Comparison of ENCODE assay signal across 23 cellular contexts in the genomic region with DNA sequence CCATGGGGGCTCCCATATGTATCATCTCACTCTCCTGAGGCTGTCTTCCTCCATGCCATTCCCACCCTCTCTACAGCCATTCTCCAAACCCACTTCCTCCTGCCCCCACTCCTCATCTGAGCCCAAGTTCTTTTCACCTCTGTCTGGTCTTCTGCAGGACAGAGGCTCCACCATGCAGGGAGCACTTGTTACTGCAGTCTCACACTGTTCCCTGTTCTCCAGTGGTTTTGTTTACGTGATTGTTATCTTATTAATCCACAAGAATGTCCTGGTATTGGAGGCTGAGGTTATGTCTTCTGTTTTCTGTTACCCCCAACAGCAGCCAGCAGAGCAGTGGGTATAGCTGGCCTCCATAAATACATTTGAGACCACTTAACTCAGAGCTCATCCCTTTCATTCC. TPM values are rescaled to one million over a fixed set of nuclear protein-coding genes. Genes with fewer than 3 reads are reported as not detected.
A peak's percentile ranks its signal among the peaks of the same experiment; 100 is the strongest.
DNase-seq lines count a peak whose midpoint lies in the region; ATAC-seq, FAIRE-seq and TF ChIP-seq lines count a peak whose summit lies in the region.
"Had no signal": no experiment of that assay in that cellular context is flagged by ENCODE, and none has a peak within 500 bp of the region (broad histone marks: within the 10 kb centered on the region; RNA-seq: fewer than 3 reads in every experiment).

No MANE protein-coding gene starts in this region.

- H3K4me2 ChIP-seq in IMR-90 (ENCODE audit: low read depth, low read length) (no peak overlapping the region), K562 (ENCODE audit: insufficient read depth, low read length) (no peak overlapping the region), mesenchymal stem cell (ENCODE audit: low read length, poor library complexity, severe bottlenecking) (no peak overlapping the region)

- H2BK15ac ChIP-seq in IMR-90 (ENCODE audit: low read depth, low read length) = no peak overlapping the region
- no peak overlapping the region for H2BK15ac ChIP-seq in mesenchymal stem cell (ENCODE audit: low read depth, poor library complexity, severe bottlenecking)

- H3K36me3 ChIP-seq in IMR-90 (ENCODE audit: control insufficient read depth, insufficient read depth, low read length) = no peaks in the 10 kb centered on the region
- no peaks in the 10 kb centered on the region for H3K36me3 ChIP-seq in K562 (ENCODE audit: control insufficient read depth, insufficient read depth, low read length)
- H3K36me3 ChIP-seq in mesenchymal stem cell (ENCODE audit: control insufficient read depth in 1 of 2, insufficient read depth in 2 of 2, low read depth in 1 of 2, low read length in 2 of 2) = peaks cover 6 to 23% of the 10 kb centered on the region in 2 experiments
- no peaks in the 10 kb centered on the region for H3K36me3 ChIP-seq in tibial artery
- H3K36me3 ChIP-seq: cardiac muscle cell, left ventricle myocardium inferior, sigmoid colon had no signal

- H2BK5ac ChIP-seq in IMR-90 (ENCODE audit: low read depth, low read length, poor library complexity, severe bottlenecking) = no peak overlapping the region
- no peak overlapping the region for H2BK5ac ChIP-seq in mesenchymal stem cell (ENCODE audit: low read depth, low read length, poor library complexity, severe bottlenecking)

- peak; percentile 66 for ATAC-seq in IMR-90 (ENCODE audit: low read depth)
- ATAC-seq in K562 = peak; percentile 43; the same call in 2 of the 3 replicates
- ATAC-seq in GM18909 (IDR thresholded peaks at IDR 0.05; ENCODE audit: poor library complexity, unreplicated experiment) = no peak
- ATAC-seq: activated T-cell treated with anti-CD3 and anti-CD28 coated beads, Interleukin-2, amount 50 U/mL, for 72 hours; T-helper 17 cell had no signal

- no peaks in the 10 kb centered on the region for H3K79me2 ChIP-seq in K562 (ENCODE audit: control insufficient read depth, insufficient read depth, low read length)

- H2BK12ac ChIP-seq in mesenchymal stem cell (ENCODE audit: low read length in 2 of 2) = peak overlapping the region in 1 of 2 experiments; percentile 96

- BruUV-seq in IMR-90 (replicated peaks; lab: Mats Ljungman, UMichigan) (no TSS peak), K562 (replicated peaks; lab: Mats Ljungman, UMichigan) (no TSS peak)

- no peak overlapping the region for H2AFZ ChIP-seq in IMR-90 (replicated peaks; ENCODE audit: low read length, poor library complexity)
- H2AFZ ChIP-seq in K562 (ENCODE audit: low read depth, low read length) = no peak overlapping the region
- no peak overlapping the region for H2AFZ ChIP-seq in mesenchymal stem cell (ENCODE audit: low read depth, low read length)

- no peak overlapping the region for H3K56ac ChIP-seq in IMR-90 (ENCODE audit: extremely low read depth, insufficient read depth, low read length)

- dilution Hi-C loops in IMR-90 (cut with HindIII; ENCODE audit: low sequenced_read_pairs, unreplicated experiment) = no loop called here

- no peak overlapping the region for H2AK5ac ChIP-seq in IMR-90 (ENCODE audit: low read depth, low read length)
- H2AK5ac ChIP-seq in mesenchymal stem cell (ENCODE audit: low read length, severe bottlenecking) = peak overlapping the region; percentile 92

- TF ChIP-seq POLR2A in IMR-90 (IDR thresholded peaks at IDR 0.05; ENCODE audit: low read depth, low read length) = no peak
- no peak for TF ChIP-seq POLR2A in K562 (conservative IDR thresholded peaks at IDR 0.05)

- H2BK120ac ChIP-seq in IMR-90 (ENCODE audit: low read depth, low read length) (no peak overlapping the region), mesenchymal stem cell (ENCODE audit: low read depth, low read length) (no peak overlapping the region)

- H3K4me3 ChIP-seq in IMR-90 (ENCODE audit: insufficient read depth, low read depth, low read length) (no peak overlapping the region), K562 (no peak overlapping the region), mesenchymal stem cell (ENCODE audit: insufficient read depth in 1 of 2, low read depth in 1 of 2, low read length in 2 of 2) (no peak overlapping the region), tibial artery (no peak overlapping the region)
- H3K4me3 ChIP-seq: cardiac muscle cell, left ventricle myocardium inferior, sigmoid colon, thyroid gland had no signal

- H3K18ac ChIP-seq in IMR-90 (ENCODE audit: low read depth, low read length) = no peak overlapping the region
- H3K18ac ChIP-seq in mesenchymal stem cell (ENCODE audit: low read depth in 1 of 2, low read length in 2 of 2) = peak overlapping the region in 1 of 2 experiments; percentile 31

- no peak overlapping the region for H2AK9ac ChIP-seq in IMR-90 (replicated peaks; ENCODE audit: low read depth, low read length, poor library complexity)

- no peak overlapping the region for H4K5ac ChIP-seq in IMR-90 (ENCODE audit: low read depth, low read length)

- TF ChIP-seq CTCF in IMR-90 (conservative IDR thresholded peaks at IDR 0.05; ENCODE audit: low read depth, low read length) (peak; percentile 26), K562 (IDR thresholded peaks at IDR 0.05 in 2 of 3, conservative IDR thresholded peaks at IDR 0.05 in 1 of 3; ENCODE audit: insufficient read depth in 2 of 3, low read depth in 1 of 3, low read length in 3 of 3) (peak in 1 of 3 experiments; percentile 36; a peak in 2 of 6 replicates), tibial artery (IDR thresholded peaks at IDR 0.05) (no peak)

- no peak overlapping the region for H3K9ac ChIP-seq in IMR-90 (ENCODE audit: low read depth, low read length)
- H3K9ac ChIP-seq in K562 (ENCODE audit: insufficient read depth in 1 of 2, low read depth in 2 of 2, low read length in 2 of 2) = no peak overlapping the region
- no peak overlapping the region for H3K9ac ChIP-seq in mesenchymal stem cell (ENCODE audit: low read length)

- TF ChIP-seq EP300 in K562 (IDR thresholded peaks at IDR 0.05; ENCODE audit: low read length) = no peak

- H3K79me1 ChIP-seq in IMR-90 (ENCODE audit: low read depth in 1 of 2, low read length in 2 of 2) (no peaks in the 10 kb centered on the region), mesenchymal stem cell (replicated peaks; ENCODE audit: low read length, poor library complexity, severe bottlenecking) (peaks cover 3% of the 10 kb centered on the region)

- POLR2A ChIA-PET in IMR-90 (lab: Charles Lee; ENCODE audit: unreplicated experiment) = no interaction called here
- POLR2A ChIA-PET in K562 (lab: Yijun Ruan, JAX) = interaction anchor here (1.0 kb wide), 1 partner anchor 23 kb away, joined by 4 read pairs; no protein-coding TSS in a partner anchor

- H3K23ac ChIP-seq in IMR-90 (ENCODE audit: low read depth, low read length) (no peak overlapping the region), mesenchymal stem cell (ENCODE audit: low read length in 2 of 2) (no peak overlapping the region)

- in situ Hi-C loops in IMR-90 (cut with MboI; ENCODE audit: low sequenced_read_pairs) = no loop called here
- in situ Hi-C loops in K562 (cut with MboI) = no loop called here

- H4K20me1 ChIP-seq in IMR-90 (ENCODE audit: insufficient read depth, low read length) (no peaks in the 10 kb centered on the region), K562 (replicated peaks; ENCODE audit: control insufficient read depth, insufficient read depth, low read length) (no peaks in the 10 kb centered on the region)

- WGBS in IMR-90 (ENCODE audit: extremely low coverage in 2 of 2, insufficient read length in 1 of 2), 2 experiments = no CpG with 5 or more reads among the region's 1 CpG
- WGBS in K562 (ENCODE audit: insufficient coverage, low coverage, missing lambda C conversion rate) = 0% methylated on average over 1 of the region's 1 CpG
- 50% methylated on average over 1 of the region's 1 CpG for WGBS in mesenchymal stem cell

- H3K4me1 ChIP-seq in IMR-90 (ENCODE audit: control insufficient read depth, insufficient read depth, low read length) (no peaks in the 10 kb centered on the region), K562 (replicated peaks in 1 of 2; ENCODE audit: control insufficient read depth in 2 of 2, insufficient read depth in 2 of 2, low read length in 2 of 2) (peaks cover 6 to 9% of the 10 kb centered on the region in 2 experiments; a peak in 3 of 5 replicates), mesenchymal stem cell (ENCODE audit: control insufficient read depth, insufficient read depth, low read depth, low read length) (peaks cover 25% of the 10 kb centered on the region), tibial artery (no peaks in the 10 kb centered on the region)
- H3K4me1 ChIP-seq: sigmoid colon had no signal

- H3K4ac ChIP-seq in IMR-90 (ENCODE audit: low read depth, low read length) = no peak overlapping the region
- H3K4ac ChIP-seq in mesenchymal stem cell (ENCODE audit: low read depth in 1 of 2, low read length in 2 of 2) = no peak overlapping the region

- H4K8ac ChIP-seq in IMR-90 (ENCODE audit: low read depth in 2 of 2, low read length in 2 of 2) (no peak overlapping the region), mesenchymal stem cell (ENCODE audit: low read length) (no peak overlapping the region)

- H3K27me3 ChIP-seq in IMR-90 (ENCODE audit: control insufficient read depth, insufficient read depth, low read length) = peaks cover 6% of the 10 kb centered on the region
- H3K27me3 ChIP-seq in K562 (ENCODE audit: control insufficient read depth in 2 of 2, insufficient read depth in 2 of 2, low read length in 2 of 2) = 0 out of 5 replicates have a peak, but pooled peaks cover 0 to 3% of the 10 kb centered on the region in 2 experiments
- H3K27me3 ChIP-seq in mesenchymal stem cell (ENCODE audit: control insufficient read depth in 1 of 2, insufficient read depth in 1 of 2, low read length in 2 of 2) = no peaks in the 10 kb centered on the region
- no peaks in the 10 kb centered on the region for H3K27me3 ChIP-seq in tibial artery
- H3K27me3 ChIP-seq: cardiac muscle cell, sigmoid colon, thyroid gland had no signal

- intact Hi-C loops in IMR-90 (cut with micrococcal nuclease) (no loop called here), K562 (cut with micrococcal nuclease) (loop anchor here (5.0 kb wide), 1 partner anchor 90 kb away; no protein-coding TSS in a partner anchor), tibial artery (cut with DNase I; ENCODE audit: low total_unique reads) (no loop called here)

- TF ChIP-seq RAD21 in IMR-90 (IDR thresholded peaks at IDR 0.05; ENCODE audit: low read length) (no peak), K562 (CRISPR knock-in tag; conservative IDR thresholded peaks at IDR 0.05 in 1 of 2, IDR thresholded peaks at IDR 0.05 in 1 of 2) (peak; percentile 33 to 39; a peak in 3 of 4 replicates)

- H3K9me3 ChIP-seq in IMR-90 (ENCODE audit: control insufficient read depth, insufficient read depth, low read length) (no peaks in the 10 kb centered on the region), K562 (replicated peaks; ENCODE audit: control insufficient read depth, insufficient read depth, low read depth, low read length) (no peaks in the 10 kb centered on the region), mesenchymal stem cell (ENCODE audit: control insufficient read depth, low read length) (no peaks in the 10 kb centered on the region), tibial artery (no peaks in the 10 kb centered on the region)
- H3K9me3 ChIP-seq: left ventricle myocardium inferior, sigmoid colon, thyroid gland had no signal

- H3K27ac ChIP-seq in IMR-90 (ENCODE audit: insufficient read depth, low read length) = no peak overlapping the region
- H3K27ac ChIP-seq in K562 (ENCODE audit: extremely low read depth, low read depth, low read length) = no peak overlapping the region
- H3K27ac ChIP-seq in mesenchymal stem cell (ENCODE audit: low read length, poor library complexity, severe bottlenecking) = peak overlapping the region; percentile 92
- no peak overlapping the region for H3K27ac ChIP-seq in tibial artery
- H3K27ac ChIP-seq: cardiac muscle cell, left ventricle myocardium inferior, sigmoid colon had no signal

- no peaks in the 10 kb centered on the region for H3K9me1 ChIP-seq in IMR-90 (ENCODE audit: insufficient read depth, low read length)
- no peaks in the 10 kb centered on the region for H3K9me1 ChIP-seq in K562 (ENCODE audit: control insufficient read depth, insufficient read depth, low read length)

- H3K14ac ChIP-seq in IMR-90 (replicated peaks; ENCODE audit: low read depth, low read length) = no peak overlapping the region
- H3K14ac ChIP-seq in mesenchymal stem cell (ENCODE audit: low read length in 2 of 2) = no peak overlapping the region

- CTCF ChIA-PET in IMR-90 (lab: Yijun Ruan, JAX) = interaction anchor here (0.6 kb wide), 1 partner anchor 182 kb away, joined by 3 read pairs; no protein-coding TSS in a partner anchor
- CTCF ChIA-PET in K562 (lab: Yijun Ruan, JAX; ENCODE audit: low intra/inter-chr PET ratio) = interaction anchor here (0.6 kb wide), 1 partner anchor 89 kb away, joined by 3 read pairs; no protein-coding TSS in a partner anchor

- no peak overlapping the region for H4K91ac ChIP-seq in IMR-90 (ENCODE audit: insufficient read depth, low read depth, low read length)
- no peak overlapping the region for H4K91ac ChIP-seq in mesenchymal stem cell (ENCODE audit: low read length)

- no peak overlapping the region for H2BK20ac ChIP-seq in IMR-90 (ENCODE audit: low read depth, low read length)

- no peak for FAIRE-seq in K562 (lab: Jason Lieb, UNC)
- FAIRE-seq: H1, HTR-8/SVneo had no signal

- DNase-seq in IMR-90 (no peak), K562 (ENCODE audit: extremely low read depth in 1 of 4, low spot score in 3 of 4) (no peak), mesenchymal stem cell (peak; percentile 70), tibial artery (no peak)
- DNase-seq in effector CD4-positive, alpha-beta T cell = no peak
- no peak for DNase-seq in stimulated activated CD4-positive, alpha-beta T cell treated with anti-CD3 and anti-CD28 coated beads, Interleukin-12 subunit alpha, Interleukin-12 subunit beta, amount 100 ng/mL, for 4 hours
- DNase-seq: activated naive CD4-positive, alpha-beta T cell treated with anti-CD3 and anti-CD28 coated beads, Interleukin-2, amount 10 ng/mL, durations not matched to agents 7 days and 5 days; activated T-cell treated with anti-CD3 and anti-CD28 coated beads, Interleukin-2, amount 50 U/mL, for 72 hours; amygdala; DMS53; Kasumi-1; left ventricle myocardium inferior; natural killer cell; NCI-H1092; NCI-H187 treated with DMSO at 0.1 percent for 48 hours; NCI-H526; sigmoid colon; T-helper 17 cell; thyroid gland had no signal

RNA-seq across cellular contexts. Expression of a gene that starts 51.4 kb away (rescaled TPM):
- total RNA-seq in IMR-90 (2012; rRNA removed) (0.18 and 0.28 TPM in 2 replicates), K562 (2014; rRNA removed) (1.1 and 1.7 TPM in 2 replicates), K562 (2014; rRNA removed; fragmentation: Illumina TruSeq; extraction: Trizol) (0.38 and 0.40 TPM in 2 replicates), K562 (2015; rRNA removed; fragmentation: Illumina TruSeq; extraction: Trizol) (0.51 and 0.60 TPM in 2 replicates), K562 (2021) (1.3 and 2.1 TPM in 2 replicates)
- polyA plus RNA-seq in IMR-90 (2012; rRNA removed) (1.1 and 1.5 TPM in 2 replicates), K562 (2011; rRNA removed) (0.47 and 0.83 TPM in 2 replicates), K562 (2014; fragmentation: Illumina TruSeq; extraction: Trizol) (1.1 and 1.6 TPM in 2 replicates), K562 (2014; fragmentation: Nextera tagmentation; extraction: Ambion mirVana) (under 1 TPM; 0.13 to 0.34 TPM), K562 (2014; rRNA removed) (0.78 and 1.3 TPM in 2 replicates)
- 0.37 and 0.92 TPM in 2 replicates for polyA plus RNA-seq in IMR-90 (2012; cell fraction: cytosol; rRNA removed)
- 1.8 and 3.0 TPM in 2 replicates for polyA plus RNA-seq in IMR-90 (2012; cell fraction: nucleus; rRNA removed; ENCODE audit: low replicate concordance)
- total RNA-seq in K562 (2011; cell fraction: chromatin; rRNA removed; ENCODE audit: low replicate concordance) = 0.79 and 1.4 TPM in 2 replicates
- total RNA-seq in K562 (2011; cell fraction: nucleolus; rRNA removed) = 0.66 and 0.83 TPM in 2 replicates
- total RNA-seq in K562 (2011; cell fraction: nucleoplasm; rRNA removed) = 0.51 and 2.8 TPM in 2 replicates
- polyA plus RNA-seq in K562 (2011; cell fraction: cytosol; rRNA removed) = 1.0 TPM in 2 replicates
- 0.58 and 1.2 TPM in 2 replicates for polyA plus RNA-seq in K562 (2011; cell fraction: nucleus; rRNA removed)
- polyA plus RNA-seq in K562 (2012) = 10.1 and 10.3 TPM in 2 replicates
- polyA minus RNA-seq in K562 (2011; rRNA and poly(A)+ RNA removed) = 0.46 and 0.81 TPM in 2 replicates
- polyA minus RNA-seq in K562 (2011; cell fraction: cytosol; rRNA and poly(A)+ RNA removed) = 0.95 and 1.2 TPM in 2 replicates
- 0.67 and 0.89 TPM in 2 replicates for polyA minus RNA-seq in K562 (2011; cell fraction: nucleus; rRNA and poly(A)+ RNA removed)
- polyA plus RNA-seq in mesenchymal stem cell (2013, experiment 1 of 2) = 0.03 TPM
- 0.10 TPM for polyA plus RNA-seq in mesenchymal stem cell (2013, experiment 2 of 2)
- total RNA-seq: cardiac muscle cell, H1 had no signal
- polyA plus RNA-seq: cardiac muscle cell had no signal

RNA-seq across cellular contexts. Expression of a gene that starts 53.5 kb away (rescaled TPM):
- total RNA-seq in IMR-90 (2012; rRNA removed) (0.28 and 0.36 TPM in 2 replicates), K562 (2014; rRNA removed) (41.0 and 47.0 TPM in 2 replicates), K562 (2014; rRNA removed; fragmentation: Illumina TruSeq; extraction: Trizol) (13.0 and 14.8 TPM in 2 replicates), K562 (2015; rRNA removed; fragmentation: Illumina TruSeq; extraction: Trizol) (20.8 and 21.7 TPM in 2 replicates), K562 (2021) (48.3 and 54.0 TPM in 2 replicates)
- polyA plus RNA-seq in IMR-90 (2012; rRNA removed) (0.55 and 0.70 TPM in 2 replicates), K562 (2011; rRNA removed) (11.0 and 14.5 TPM in 2 replicates), K562 (2014; fragmentation: Illumina TruSeq; extraction: Trizol) (28.4 and 32.1 TPM in 2 replicates), K562 (2014; fragmentation: Nextera tagmentation; extraction: Ambion mirVana) (under 1 TPM; 0.46 to 0.52 TPM), K562 (2014; rRNA removed) (27.4 and 30.3 TPM in 2 replicates)
- 0.48 and 0.76 TPM in 2 replicates for polyA plus RNA-seq in IMR-90 (2012; cell fraction: cytosol; rRNA removed)
- polyA plus RNA-seq in IMR-90 (2012; cell fraction: nucleus; rRNA removed; ENCODE audit: low replicate concordance) = 0.66 and 0.72 TPM in 2 replicates
- total RNA-seq in K562 (2011; cell fraction: chromatin; rRNA removed; ENCODE audit: low replicate concordance) = 52.4 and 98.0 TPM in 2 replicates
- total RNA-seq in K562 (2011; cell fraction: nucleolus; rRNA removed) = 58.9 and 60.3 TPM in 2 replicates
- total RNA-seq in K562 (2011; cell fraction: nucleoplasm; rRNA removed) = 44.1 and 62.2 TPM in 2 replicates
- 8.8 and 13.1 TPM in 2 replicates for polyA plus RNA-seq in K562 (2011; cell fraction: cytosol; rRNA removed)
- 63.6 and 113 TPM in 2 replicates for polyA plus RNA-seq in K562 (2011; cell fraction: nucleus; rRNA removed)
- 23.7 and 33.6 TPM in 2 replicates for polyA plus RNA-seq in K562 (2012)
- 12.7 and 15.8 TPM in 2 replicates for polyA minus RNA-seq in K562 (2011; rRNA and poly(A)+ RNA removed)
- polyA minus RNA-seq in K562 (2011; cell fraction: cytosol; rRNA and poly(A)+ RNA removed) = 12.8 and 14.9 TPM in 2 replicates
- polyA minus RNA-seq in K562 (2011; cell fraction: nucleus; rRNA and poly(A)+ RNA removed) = 35.9 and 36.1 TPM in 2 replicates
- polyA plus RNA-seq in mesenchymal stem cell (2013, experiment 1 of 2) = 0.37 TPM
- 0.45 TPM for polyA plus RNA-seq in mesenchymal stem cell (2013, experiment 2 of 2)

Comparison
In these comparisons a context has a peak if more than half of its experiments do, and no peak if none do; other contexts are left out.
1. RNA of a gene that starts 53.5 kb away (total RNA-seq): 13.0 to 98.0 TPM in K562; 0.28 to 0.36 TPM in IMR-90; every median in the first group is over 10 times any median in the second.